Comparison of ENCODE assay signal across 7 cellular contexts in genomic region chr12:88179436-88180014, GRCh38.
"Had no signal": no experiment of that assay in that cellular context is flagged by ENCODE, and none has a peak within 500 bp of the region (broad histone marks: within the 10 kb centered on the region; RNA-seq: fewer than 3 reads in every experiment).

No MANE protein-coding gene starts in this region.

- H3K4me1 Mint-ChIP-seq: IgD-negative memory B cell had no signal

- H3K27me3 Mint-ChIP-seq: IgD-negative memory B cell had no signal

- H3K27ac Mint-ChIP-seq: IgD-negative memory B cell had no signal

- H3K4me3 Mint-ChIP-seq: IgD-negative memory B cell had no signal

- H3K4me3 ChIP-seq: GM23248 had no signal

- DNase-seq: GM23248, GOT3, H7, HCEC 1CT, KBM-7 had no signal

- H3K9ac ChIP-seq: GM23248 had no signal

- H3K27ac ChIP-seq: GM23248 had no signal

- FAIRE-seq: HTR-8/SVneo had no signal
